1 cellular context compared by ENCODE assay signal in the genomic region with DNA sequence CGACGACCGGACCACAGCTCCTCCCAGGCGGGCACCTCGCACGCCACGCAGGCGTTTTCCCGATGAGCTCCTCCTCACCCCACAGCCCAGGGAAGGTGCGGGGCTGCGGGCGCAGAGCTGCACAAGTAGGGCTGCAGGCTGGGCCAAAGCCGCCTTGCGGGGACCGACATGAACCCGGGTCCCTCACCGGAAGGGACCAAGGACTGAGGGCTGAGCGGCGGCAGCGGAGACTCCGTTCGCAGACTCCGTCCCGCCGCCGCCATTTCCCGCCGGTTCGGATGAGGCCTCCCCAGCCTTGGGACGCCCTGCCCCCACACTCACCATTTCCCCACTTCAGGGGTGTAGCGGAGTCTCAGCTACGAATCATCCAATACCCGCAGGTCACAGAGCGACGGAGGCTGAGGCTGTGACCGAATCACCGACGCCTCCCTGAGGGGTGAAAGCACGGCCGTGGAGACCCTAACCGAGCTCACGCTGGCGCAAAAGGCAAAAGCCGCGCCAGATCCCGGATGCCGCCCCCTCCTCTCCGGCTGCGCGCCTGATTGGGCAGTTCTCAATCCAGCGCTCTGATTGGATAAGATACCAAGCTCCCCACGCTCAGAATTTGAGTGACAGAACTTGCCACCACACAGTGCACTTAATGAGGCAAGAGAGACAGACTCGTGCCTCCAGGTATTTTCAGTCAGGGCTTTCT.
TF ChIP-seq lines count a peak whose summit lies in the region.

TSS of gene ZNF732 (minus strand) at position 488 of the 694 bp plus-strand sequence. CDS start at position 324, 164 bp downstream.

TF ChIP-seq in IMR-90, 13 proteins besides CTCF, POLR2A, EP300 and RAD21 (continued from another document):
- TF ChIP-seq, protein P1, sequence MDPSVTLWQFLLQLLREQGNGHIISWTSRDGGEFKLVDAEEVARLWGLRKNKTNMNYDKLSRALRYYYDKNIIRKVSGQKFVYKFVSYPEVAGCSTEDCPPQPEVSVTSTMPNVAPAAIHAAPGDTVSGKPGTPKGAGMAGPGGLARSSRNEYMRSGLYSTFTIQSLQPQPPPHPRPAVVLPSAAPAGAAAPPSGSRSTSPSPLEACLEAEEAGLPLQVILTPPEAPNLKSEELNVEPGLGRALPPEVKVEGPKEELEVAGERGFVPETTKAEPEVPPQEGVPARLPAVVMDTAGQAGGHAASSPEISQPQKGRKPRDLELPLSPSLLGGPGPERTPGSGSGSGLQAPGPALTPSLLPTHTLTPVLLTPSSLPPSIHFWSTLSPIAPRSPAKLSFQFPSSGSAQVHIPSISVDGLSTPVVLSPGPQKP (IDR thresholded peaks at IDR 0.05; ENCODE audit: borderline replicate concordance, low read depth, low read length): no peak
